Comparison of ENCODE assay signal across 1 cellular context in the genomic region with DNA sequence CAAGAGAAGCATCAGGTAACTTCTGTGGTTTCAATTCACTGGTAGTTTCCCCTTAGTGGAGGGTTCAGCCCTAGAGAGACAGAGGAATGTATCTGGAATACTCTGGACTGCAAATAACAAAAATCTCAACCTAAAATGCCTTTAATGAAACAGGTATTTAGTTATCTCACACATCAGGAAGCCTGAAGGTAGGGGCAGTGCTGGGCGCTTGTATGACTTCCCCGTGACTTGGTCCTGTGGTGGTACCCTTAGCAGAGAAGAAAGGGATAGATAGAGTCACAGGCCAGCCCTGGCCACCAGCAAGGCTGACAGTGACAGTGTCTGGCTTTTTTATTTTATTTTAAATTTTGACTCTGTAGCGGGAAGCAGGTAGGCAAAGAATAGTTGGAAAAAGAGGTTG.
TF ChIP-seq lines count a peak whose summit lies in the region.

No MANE protein-coding gene starts in this region.

TF ChIP-seq in HepG2, 621 proteins besides CTCF, POLR2A, EP300 and RAD21:
- TF ChIP-seq HDAC2 (CRISPR knock-in tag; IDR thresholded peaks at IDR 0.05) = no peak
- TF ChIP-seq, protein P1, sequence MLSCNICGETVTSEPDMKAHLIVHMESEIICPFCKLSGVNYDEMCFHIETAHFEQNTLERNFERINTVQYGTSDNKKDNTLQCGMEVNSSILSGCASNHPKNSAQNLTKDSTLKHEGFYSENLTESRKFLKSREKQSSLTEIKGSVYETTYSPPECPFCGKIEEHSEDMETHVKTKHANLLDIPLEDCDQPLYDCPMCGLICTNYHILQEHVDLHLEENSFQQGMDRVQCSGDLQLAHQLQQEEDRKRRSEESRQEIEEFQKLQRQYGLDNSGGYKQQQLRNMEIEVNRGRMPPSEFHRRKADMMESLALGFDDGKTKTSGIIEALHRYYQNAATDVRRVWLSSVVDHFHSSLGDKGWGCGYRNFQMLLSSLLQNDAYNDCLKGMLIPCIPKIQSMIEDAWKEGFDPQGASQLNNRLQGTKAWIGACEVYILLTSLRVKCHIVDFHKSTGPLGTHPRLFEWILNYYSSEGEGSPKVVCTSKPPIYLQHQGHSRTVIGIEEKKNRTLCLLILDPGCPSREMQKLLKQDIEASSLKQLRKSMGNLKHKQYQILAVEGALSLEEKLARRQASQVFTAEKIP (CRISPR knock-in tag; IDR thresholded peaks at IDR 0.05; ENCODE audit: borderline replicate concordance) = no peak
- TF ChIP-seq CCDC6 (CRISPR knock-in tag; IDR thresholded peaks at IDR 0.05) = no peak
- TF ChIP-seq CHD4 (IDR thresholded peaks at IDR 0.05; ENCODE audit: borderline replicate concordance, low read length) = no peak
- TF ChIP-seq MAZ (IDR thresholded peaks at IDR 0.05; ENCODE audit: borderline replicate concordance, low read depth, low read length) = no peak
- no peak for TF ChIP-seq MAZ (CRISPR knock-in tag; IDR thresholded peaks at IDR 0.05; ENCODE audit: low read depth)
- no peak for TF ChIP-seq KDM6A (CRISPR knock-in tag; IDR thresholded peaks at IDR 0.05; ENCODE audit: low read depth)
- TF ChIP-seq, protein P2, sequence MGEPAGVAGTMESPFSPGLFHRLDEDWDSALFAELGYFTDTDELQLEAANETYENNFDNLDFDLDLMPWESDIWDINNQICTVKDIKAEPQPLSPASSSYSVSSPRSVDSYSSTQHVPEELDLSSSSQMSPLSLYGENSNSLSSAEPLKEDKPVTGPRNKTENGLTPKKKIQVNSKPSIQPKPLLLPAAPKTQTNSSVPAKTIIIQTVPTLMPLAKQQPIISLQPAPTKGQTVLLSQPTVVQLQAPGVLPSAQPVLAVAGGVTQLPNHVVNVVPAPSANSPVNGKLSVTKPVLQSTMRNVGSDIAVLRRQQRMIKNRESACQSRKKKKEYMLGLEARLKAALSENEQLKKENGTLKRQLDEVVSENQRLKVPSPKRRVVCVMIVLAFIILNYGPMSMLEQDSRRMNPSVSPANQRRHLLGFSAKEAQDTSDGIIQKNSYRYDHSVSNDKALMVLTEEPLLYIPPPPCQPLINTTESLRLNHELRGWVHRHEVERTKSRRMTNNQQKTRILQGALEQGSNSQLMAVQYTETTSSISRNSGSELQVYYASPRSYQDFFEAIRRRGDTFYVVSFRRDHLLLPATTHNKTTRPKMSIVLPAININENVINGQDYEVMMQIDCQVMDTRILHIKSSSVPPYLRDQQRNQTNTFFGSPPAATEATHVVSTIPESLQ (CRISPR knock-in tag; conservative IDR thresholded peaks at IDR 0.05) = no peak
- TF ChIP-seq ONECUT2 (CRISPR knock-in tag; IDR thresholded peaks at IDR 0.05) = no peak
- TF ChIP-seq RFXANK (CRISPR knock-in tag; IDR thresholded peaks at IDR 0.05) = no peak
- TF ChIP-seq, protein P3, sequence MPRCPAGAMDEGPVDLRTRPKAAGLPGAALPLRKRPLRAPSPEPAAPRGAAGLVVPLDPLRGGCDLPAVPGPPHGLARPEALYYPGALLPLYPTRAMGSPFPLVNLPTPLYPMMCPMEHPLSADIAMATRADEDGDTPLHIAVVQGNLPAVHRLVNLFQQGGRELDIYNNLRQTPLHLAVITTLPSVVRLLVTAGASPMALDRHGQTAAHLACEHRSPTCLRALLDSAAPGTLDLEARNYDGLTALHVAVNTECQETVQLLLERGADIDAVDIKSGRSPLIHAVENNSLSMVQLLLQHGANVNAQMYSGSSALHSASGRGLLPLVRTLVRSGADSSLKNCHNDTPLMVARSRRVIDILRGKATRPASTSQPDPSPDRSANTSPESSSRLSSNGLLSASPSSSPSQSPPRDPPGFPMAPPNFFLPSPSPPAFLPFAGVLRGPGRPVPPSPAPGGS (CRISPR knock-in tag; IDR thresholded peaks at IDR 0.05) = no peak
